In genomic region chr6:36984581-36985383, GRCh38 we compare ENCODE assay signal across 8 cellular contexts. TPM values are rescaled to one million over a fixed set of nuclear protein-coding genes. Genes with fewer than 3 reads are reported as not detected.
A peak's percentile ranks its signal among the peaks of the same experiment; 100 is the strongest.
DNase-seq lines count a peak whose midpoint lies in the region; ATAC-seq and TF ChIP-seq lines count a peak whose summit lies in the region.

No MANE protein-coding gene starts in this region.

- no peak for ATAC-seq in HG03342 (IDR thresholded peaks at IDR 0.05; ENCODE audit: unreplicated experiment)

- intact Hi-C loops in dorsolateral prefrontal cortex (cut with DNase I): loop anchor here (5.0 to 10.0 kb wide), 4 partner anchors 33 to 562 kb away; partner anchors contain the start of gene PIM1 (in 1 of the 2)

- DNase-seq in AG09319 (ENCODE audit: extremely low read depth, low read depth): peak; percentile 35
- peak; percentile 22 for DNase-seq in HT-29 (ENCODE audit: low spot score)
- peak in 2 of 10 donors; percentile 52 to 58 for DNase-seq in dorsolateral prefrontal cortex
- peak; percentile 71 to 87 for DNase-seq in lung microvascular endothelial cell (ENCODE audit: low read depth in 2 of 2)
- DNase-seq in stimulated activated CD8-positive, alpha-beta memory T cell treated with anti-CD3 and anti-CD28 coated beads, Interleukin-7, amount 100 ng/mL, for 24 hours (ENCODE audit: low read depth): peak; percentile 33
- DNase-seq in GF-D8 (lab: John Stamatoyannopoulos, UW): no peak

- H3K27me3 ChIP-seq in dorsolateral prefrontal cortex: no peaks in the 10 kb centered on the region

- no peak for TF ChIP-seq CTCF in AG09319 (IDR thresholded peaks at IDR 0.05; ENCODE audit: low read depth, low read length)
- no peak for TF ChIP-seq CTCF in VCaP (conservative IDR thresholded peaks at IDR 0.05)
- no peak for TF ChIP-seq CTCF in dorsolateral prefrontal cortex (IDR thresholded peaks at IDR 0.05 in 54 of 56, conservative IDR thresholded peaks at IDR 0.05 in 2 of 56; ENCODE audit: low read depth in 1 of 56, partially characterized antibody in 56 of 56)

- peak overlapping the region; percentile 94; the same call in 1 of the 2 replicates for H3K27ac ChIP-seq in VCaP
- peak overlapping the region in 57 of 59 donors; percentile 21 to 100 (median 99) for H3K27ac ChIP-seq in dorsolateral prefrontal cortex

- H3K4me3 ChIP-seq in dorsolateral prefrontal cortex: peak overlapping the region; percentile 58 to 100 (median 99)

RNA-seq across cellular contexts. Expression of gene MTCH1, which starts 1.2 kb away (rescaled TPM):
- total RNA-seq in HT-29 (2014; rRNA removed; shearing (Covaris generic)): 254 and 264 TPM in 2 replicates
- 100 to 1,000 TPM; 246 to 500 (median 376) TPM for total RNA-seq in dorsolateral prefrontal cortex
- 183 and 192 TPM in 2 replicates for total RNA-seq in lung microvascular endothelial cell

RNA-seq across cellular contexts. Expression of gene FGD2, which starts 20.7 kb away (rescaled TPM):
- total RNA-seq in HT-29 (2014; rRNA removed; shearing (Covaris generic)): 0.31 and 0.53 TPM in 2 replicates
- 10 to 100 TPM in 98 of 120 experiments, 1 to 10 TPM in 22; 5.1 to 40.1 (median 14.1) TPM for total RNA-seq in dorsolateral prefrontal cortex
- not detected in 2 replicates for total RNA-seq in lung microvascular endothelial cell

RNA-seq across cellular contexts. Expression of gene PI16, which starts 30.2 kb away (rescaled TPM):
- total RNA-seq in HT-29 (2014; rRNA removed; shearing (Covaris generic)): 0.29 TPM in 1 of 2 replicates, not detected in the other
- total RNA-seq in dorsolateral prefrontal cortex (10 to 100 TPM in 99 of 120 experiments, 1 to 10 TPM in 21; 3.1 to 69.5 (median 16.1) TPM), lung microvascular endothelial cell (0.22 TPM in 1 of 2 replicates, not detected in the other)
